ENCODE assay signal across 1 cellular context in the genomic region with DNA sequence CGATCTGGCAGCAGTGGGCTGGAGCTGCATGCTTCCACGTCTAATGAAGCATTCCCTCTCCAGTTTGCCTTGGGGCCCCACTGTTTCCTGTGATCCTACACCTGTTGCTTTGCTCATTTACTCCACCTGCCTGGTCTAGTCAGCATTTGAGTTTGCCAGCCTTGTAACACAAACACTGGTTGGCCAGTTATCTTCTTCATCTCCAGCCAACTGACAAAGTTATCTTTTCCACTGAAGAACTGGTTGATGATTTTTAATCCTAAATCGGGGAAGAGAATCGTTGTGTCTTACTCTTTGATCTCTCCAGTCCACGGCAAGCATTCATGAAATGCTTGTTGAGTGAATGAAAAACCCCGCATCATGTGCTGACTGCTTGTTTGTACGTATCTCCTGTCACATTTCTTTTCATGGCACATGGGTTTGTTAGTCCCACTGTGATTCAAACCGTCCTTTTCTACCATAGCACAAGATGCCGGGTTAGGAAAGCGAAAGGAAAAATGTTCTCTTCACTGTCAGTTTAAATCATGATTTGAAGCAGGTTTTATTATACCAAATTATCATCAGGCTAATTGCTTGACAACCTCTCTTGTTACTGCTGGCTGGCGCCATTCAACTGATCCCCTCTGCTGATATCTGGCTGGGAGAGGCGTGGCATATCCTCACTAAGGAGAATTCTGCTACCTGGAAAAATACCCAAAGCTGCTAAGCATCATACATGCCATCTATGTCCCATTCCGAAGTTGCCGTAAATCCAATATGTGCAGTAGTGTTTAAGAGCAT.
TF ChIP-seq lines count a peak whose summit lies in the region.

No MANE protein-coding gene starts in this region.

TF ChIP-seq in IMR-90, 13 proteins besides CTCF, POLR2A, EP300 and RAD21:
- no peak for TF ChIP-seq RFX5 (IDR thresholded peaks at IDR 0.05; ENCODE audit: low read depth, low read length)
- TF ChIP-seq RCOR1 (IDR thresholded peaks at IDR 0.05; ENCODE audit: insufficient replicate concordance, low read length): no peak
- TF ChIP-seq FOS (IDR thresholded peaks at IDR 0.05; ENCODE audit: low read depth, low read length): no peak
- no peak for TF ChIP-seq SMC3 (IDR thresholded peaks at IDR 0.05; ENCODE audit: low read depth, low read length)
- TF ChIP-seq, protein P1, sequence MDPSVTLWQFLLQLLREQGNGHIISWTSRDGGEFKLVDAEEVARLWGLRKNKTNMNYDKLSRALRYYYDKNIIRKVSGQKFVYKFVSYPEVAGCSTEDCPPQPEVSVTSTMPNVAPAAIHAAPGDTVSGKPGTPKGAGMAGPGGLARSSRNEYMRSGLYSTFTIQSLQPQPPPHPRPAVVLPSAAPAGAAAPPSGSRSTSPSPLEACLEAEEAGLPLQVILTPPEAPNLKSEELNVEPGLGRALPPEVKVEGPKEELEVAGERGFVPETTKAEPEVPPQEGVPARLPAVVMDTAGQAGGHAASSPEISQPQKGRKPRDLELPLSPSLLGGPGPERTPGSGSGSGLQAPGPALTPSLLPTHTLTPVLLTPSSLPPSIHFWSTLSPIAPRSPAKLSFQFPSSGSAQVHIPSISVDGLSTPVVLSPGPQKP (IDR thresholded peaks at IDR 0.05; ENCODE audit: borderline replicate concordance, low read depth, low read length): no peak
- no peak for TF ChIP-seq CEBPB (IDR thresholded peaks at IDR 0.05; ENCODE audit: low read depth, low read length)
- no peak for TF ChIP-seq MAZ (IDR thresholded peaks at IDR 0.05; ENCODE audit: borderline replicate concordance, low read depth, low read length)
- TF ChIP-seq MXI1 (IDR thresholded peaks at IDR 0.05; ENCODE audit: borderline replicate concordance, low read depth, low read length): no peak
- TF ChIP-seq BHLHE40 (IDR thresholded peaks at IDR 0.05; ENCODE audit: low read depth, low read length): no peak
- no peak for TF ChIP-seq MAFK (IDR thresholded peaks at IDR 0.05; ENCODE audit: low read depth, low read length)
- TF ChIP-seq, protein P2, sequence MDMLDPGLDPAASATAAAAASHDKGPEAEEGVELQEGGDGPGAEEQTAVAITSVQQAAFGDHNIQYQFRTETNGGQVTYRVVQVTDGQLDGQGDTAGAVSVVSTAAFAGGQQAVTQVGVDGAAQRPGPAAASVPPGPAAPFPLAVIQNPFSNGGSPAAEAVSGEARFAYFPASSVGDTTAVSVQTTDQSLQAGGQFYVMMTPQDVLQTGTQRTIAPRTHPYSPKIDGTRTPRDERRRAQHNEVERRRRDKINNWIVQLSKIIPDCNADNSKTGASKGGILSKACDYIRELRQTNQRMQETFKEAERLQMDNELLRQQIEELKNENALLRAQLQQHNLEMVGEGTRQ (IDR thresholded peaks at IDR 0.05; ENCODE audit: low read depth, low read length): no peak
- no peak for TF ChIP-seq CHD1 (IDR thresholded peaks at IDR 0.05; ENCODE audit: low read depth, low read length)
- TF ChIP-seq NFE2L2 (IDR thresholded peaks at IDR 0.05; ENCODE audit: low read depth, low read length): no peak
TF ChIP-seq in IMR-90: peak in this region for 0.
